Comparison of ENCODE assay signal across 1 cellular context in genomic region chr19:44912854-44913253, GRCh38.
TF ChIP-seq lines count a peak whose summit lies in the region.

No MANE protein-coding gene starts in this region.

TF ChIP-seq in HepG2, 621 proteins besides CTCF, POLR2A, EP300 and RAD21 (continued from another document and continues in another):
- TF ChIP-seq MYC (CRISPR knock-in tag; IDR thresholded peaks at IDR 0.05; ENCODE audit: borderline replicate concordance), result peak; percentile 96
- TF ChIP-seq ZNF552 (CRISPR knock-in tag; IDR thresholded peaks at IDR 0.05; ENCODE audit: borderline replicate concordance), result no peak
- TF ChIP-seq ZHX2 (IDR thresholded peaks at IDR 0.05; ENCODE audit: low read depth), result no peak
- TF ChIP-seq ZHX2 (CRISPR knock-in tag; IDR thresholded peaks at IDR 0.05; ENCODE audit: borderline replicate concordance), result no peak
- no peak for TF ChIP-seq FOXM1 (CRISPR knock-in tag; IDR thresholded peaks at IDR 0.05)
- TF ChIP-seq ZZZ3 (CRISPR knock-in tag; IDR thresholded peaks at IDR 0.05; ENCODE audit: borderline replicate concordance), result no peak; the same call in 1 of the 2 replicates
- TF ChIP-seq NCOA2 (CRISPR knock-in tag; IDR thresholded peaks at IDR 0.05), result peak; percentile 82
- TF ChIP-seq, protein P1, sequence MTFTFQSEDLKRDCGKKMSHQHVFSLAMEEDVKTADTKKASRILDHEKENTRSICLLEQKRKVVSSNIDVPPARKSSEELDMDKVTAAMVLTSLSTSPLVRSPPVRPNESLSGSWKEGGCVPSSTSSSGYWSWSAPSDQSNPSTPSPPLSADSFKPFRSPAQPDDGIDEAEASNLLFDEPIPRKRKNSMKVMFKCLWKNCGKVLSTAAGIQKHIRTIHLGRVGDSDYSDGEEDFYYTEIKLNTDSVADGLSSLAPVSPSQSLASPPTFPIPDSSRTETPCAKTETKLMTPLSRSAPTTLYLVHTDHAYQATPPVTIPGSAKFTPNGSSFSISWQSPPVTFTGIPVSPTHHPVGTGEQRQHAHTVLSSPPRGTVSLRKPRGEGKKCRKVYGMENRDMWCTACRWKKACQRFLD (CRISPR knock-in tag; IDR thresholded peaks at IDR 0.05; ENCODE audit: borderline replicate concordance), result no peak
- peak; percentile 61 for TF ChIP-seq ZFX (CRISPR knock-in tag; IDR thresholded peaks at IDR 0.05; ENCODE audit: low read depth)
- TF ChIP-seq DNMT3B (CRISPR knock-in tag; conservative IDR thresholded peaks at IDR 0.05), result no peak
- no peak for TF ChIP-seq REST (IDR thresholded peaks at IDR 0.05; ENCODE audit: borderline replicate concordance in 1 of 2, low read depth in 1 of 2, low read length in 2 of 2)
- TF ChIP-seq RFX5 (IDR thresholded peaks at IDR 0.05; ENCODE audit: low read depth, low read length), result no peak
- no peak for TF ChIP-seq ZNF768 (CRISPR knock-in tag; IDR thresholded peaks at IDR 0.05)
- TF ChIP-seq ZFAT (CRISPR knock-in tag; conservative IDR thresholded peaks at IDR 0.05), result no peak
- TF ChIP-seq ZNF205 (CRISPR knock-in tag; IDR thresholded peaks at IDR 0.05), result 0 out of 2 replicates have a peak, but pooled peaks have one; percentile 43
- no peak for TF ChIP-seq MXD1 (CRISPR knock-in tag; IDR thresholded peaks at IDR 0.05)
- TF ChIP-seq HIC2 (CRISPR knock-in tag; IDR thresholded peaks at IDR 0.05; ENCODE audit: low read depth), result peak; percentile 98
- TF ChIP-seq ZNF446 (CRISPR knock-in tag; IDR thresholded peaks at IDR 0.05), result no peak
- peak; percentile 84 for TF ChIP-seq TEAD3 (CRISPR knock-in tag; optimal IDR thresholded peaks at IDR 0.05; ENCODE audit: borderline replicate concordance)
- TF ChIP-seq RFXANK (CRISPR knock-in tag; IDR thresholded peaks at IDR 0.05), result peak; percentile 79; the same call in 1 of the 2 replicates
- TF ChIP-seq ZNF383 (CRISPR knock-in tag; IDR thresholded peaks at IDR 0.05; ENCODE audit: borderline replicate concordance), result no peak
- TF ChIP-seq, protein P2, sequence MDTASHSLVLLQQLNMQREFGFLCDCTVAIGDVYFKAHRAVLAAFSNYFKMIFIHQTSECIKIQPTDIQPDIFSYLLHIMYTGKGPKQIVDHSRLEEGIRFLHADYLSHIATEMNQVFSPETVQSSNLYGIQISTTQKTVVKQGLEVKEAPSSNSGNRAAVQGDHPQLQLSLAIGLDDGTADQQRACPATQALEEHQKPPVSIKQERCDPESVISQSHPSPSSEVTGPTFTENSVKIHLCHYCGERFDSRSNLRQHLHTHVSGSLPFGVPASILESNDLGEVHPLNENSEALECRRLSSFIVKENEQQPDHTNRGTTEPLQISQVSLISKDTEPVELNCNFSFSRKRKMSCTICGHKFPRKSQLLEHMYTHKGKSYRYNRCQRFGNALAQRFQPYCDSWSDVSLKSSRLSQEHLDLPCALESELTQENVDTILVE (CRISPR knock-in tag; IDR thresholded peaks at IDR 0.05), result no peak
- TF ChIP-seq ZNF367 (CRISPR knock-in tag; IDR thresholded peaks at IDR 0.05; ENCODE audit: borderline replicate concordance), result no peak
- no peak for TF ChIP-seq ZFY (CRISPR knock-in tag; IDR thresholded peaks at IDR 0.05)
- TF ChIP-seq ARID2 (CRISPR knock-in tag; IDR thresholded peaks at IDR 0.05; ENCODE audit: borderline replicate concordance), result no peak
- TF ChIP-seq THYN1 (CRISPR knock-in tag; IDR thresholded peaks at IDR 0.05; ENCODE audit: borderline replicate concordance, low read depth), result no peak
- TF ChIP-seq ZNF558 (CRISPR knock-in tag; IDR thresholded peaks at IDR 0.05; ENCODE audit: borderline replicate concordance), result no peak
- no peak for TF ChIP-seq ARHGAP35 (CRISPR knock-in tag; IDR thresholded peaks at IDR 0.05; ENCODE audit: borderline replicate concordance)
- no peak for TF ChIP-seq MAFG (CRISPR knock-in tag; IDR thresholded peaks at IDR 0.05)
- TF ChIP-seq ZNF143 (CRISPR knock-in tag; IDR thresholded peaks at IDR 0.05), result no peak
- TF ChIP-seq, protein P3, sequence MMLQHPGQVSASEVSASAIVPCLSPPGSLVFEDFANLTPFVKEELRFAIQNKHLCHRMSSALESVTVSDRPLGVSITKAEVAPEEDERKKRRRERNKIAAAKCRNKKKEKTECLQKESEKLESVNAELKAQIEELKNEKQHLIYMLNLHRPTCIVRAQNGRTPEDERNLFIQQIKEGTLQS (CRISPR knock-in tag; IDR thresholded peaks at IDR 0.05), result no peak
- TF ChIP-seq BCL3 (CRISPR knock-in tag; IDR thresholded peaks at IDR 0.05), result no peak
- TF ChIP-seq HHEX (CRISPR knock-in tag; IDR thresholded peaks at IDR 0.05), result no peak
- TF ChIP-seq FLYWCH1 (CRISPR knock-in tag; IDR thresholded peaks at IDR 0.05), result no peak
- TF ChIP-seq HMGXB3 (CRISPR knock-in tag; IDR thresholded peaks at IDR 0.05; ENCODE audit: borderline replicate concordance), result 0 out of 2 replicates have a peak, but pooled peaks have one; percentile 45
- TF ChIP-seq SNAI1 (CRISPR knock-in tag; IDR thresholded peaks at IDR 0.05; ENCODE audit: borderline replicate concordance), result peak; percentile 36; the same call in 1 of the 2 replicates
- no peak for TF ChIP-seq JARID2 (CRISPR knock-in tag; IDR thresholded peaks at IDR 0.05; ENCODE audit: insufficient replicate concordance)
- no peak for TF ChIP-seq AGO1 (IDR thresholded peaks at IDR 0.05; ENCODE audit: low read depth, low read length, poor library complexity, severe bottlenecking)
- no peak for TF ChIP-seq ZNF747 (CRISPR knock-in tag; IDR thresholded peaks at IDR 0.05; ENCODE audit: borderline replicate concordance)
